ENCODE assay signal across 21 cellular contexts in genomic region chr17:68592667-68593330, GRCh38. TPM values are rescaled to one million over a fixed set of nuclear protein-coding genes. Genes with fewer than 3 reads are reported as not detected.
DNase-seq lines count a peak whose midpoint lies in the region; ATAC-seq and TF ChIP-seq lines count a peak whose summit lies in the region.
"Had no signal": no experiment of that assay in that cellular context is flagged by ENCODE, and none has a peak within 500 bp of the region (broad histone marks: within the 10 kb centered on the region; RNA-seq: fewer than 3 reads in every experiment).

No MANE protein-coding gene starts in this region.

- peaks cover 8% of the 10 kb centered on the region for H3K79me2 ChIP-seq in osteoblast (ENCODE audit: insufficient read depth, low read length)
- H3K79me2 ChIP-seq: parathyroid adenoma had no signal

- ATAC-seq in HG02870 (IDR thresholded peaks at IDR 0.05; ENCODE audit: unreplicated experiment) (no peak), HG02642 (IDR thresholded peaks at IDR 0.05; ENCODE audit: poor library complexity, unreplicated experiment) (no peak), GM19397 (IDR thresholded peaks at IDR 0.05; ENCODE audit: unreplicated experiment) (no peak)
- ATAC-seq in activated CD4-positive, CD25-positive, alpha-beta regulatory T cell treated with anti-CD3 and anti-CD28 coated beads, Interleukin-2, amount 50 U/mL, for 24 hours, result no peak

- H3K4me3 ChIP-seq in SJCRH30 (no peak overlapping the region), osteoblast (ENCODE audit: insufficient read depth, low read length) (peak overlapping the region; percentile 25)

- DNase-seq in AG20443 (ENCODE audit: low spot score), result peak; percentile 24
- DNase-seq in NCI-H1105 treated with DMSO at 0.1 percent for 48 hours (lab: John Stamatoyannopoulos, UW), result peak; percentile 96
- DNase-seq in SJCRH30, result peak; percentile 44 to 76
- DNase-seq in osteoblast (ENCODE audit: insufficient read length, low spot score, missing footprints), result peak; percentile 42
- DNase-seq: activated CD4-positive, alpha-beta T cell treated with anti-CD3 and anti-CD28 coated beads for 4 hours; activated CD8-positive, alpha-beta memory T cell treated with anti-CD3 and anti-CD28 coated beads, Interleukin-2, amount 50 U/mL, for 4 hours; activated naive CD4-positive, alpha-beta T cell treated with Interleukin-2 at 50 U/mL for 16 hours; AML-193; GF-D8; hypothalamus; KBM-7; NCI-H774; stimulated activated CD4-positive, alpha-beta T cell treated with anti-CD3 and anti-CD28 coated beads, Interleukin-12 subunit alpha, Interleukin-12 subunit beta, amount 100 ng/mL, for 4 hours; stimulated activated naive CD4-positive, alpha-beta T cell treated with Interleukin-2 at 50 U/mL for 16 hours had no signal

- H3K9me3 ChIP-seq in SJCRH30 (replicated peaks) (no peaks in the 10 kb centered on the region), osteoblast (ENCODE audit: low read depth, low read length) (no peaks in the 10 kb centered on the region)

- H3K27me3 ChIP-seq in SJCRH30 (no peaks in the 10 kb centered on the region), osteoblast (ENCODE audit: insufficient read depth, low read length) (no peaks in the 10 kb centered on the region)

- H4K20me1 ChIP-seq in osteoblast (ENCODE audit: insufficient read depth, low read length), result no peaks in the 10 kb centered on the region

- H3K4me1 ChIP-seq in SJCRH30 (peaks cover 29% of the 10 kb centered on the region), osteoblast (ENCODE audit: insufficient read depth, low read length) (peaks cover 56% of the 10 kb centered on the region)
- H3K4me1 ChIP-seq: parathyroid adenoma had no signal

- H2AFZ ChIP-seq in osteoblast (ENCODE audit: low read length), result no peak overlapping the region
- H2AFZ ChIP-seq: parathyroid adenoma had no signal

- H3K36me3 ChIP-seq in SJCRH30, result no peaks in the 10 kb centered on the region
- H3K36me3 ChIP-seq in osteoblast (ENCODE audit: insufficient read depth, low read length), result peaks cover 16% of the 10 kb centered on the region

- peak overlapping the region; percentile 49 for H3K4me2 ChIP-seq in osteoblast (ENCODE audit: insufficient read depth, low read length)

- no peak for TF ChIP-seq CTCF in osteoblast (IDR thresholded peaks at IDR 0.05; ENCODE audit: extremely low read depth, low read depth, low read length)

- H3K27ac ChIP-seq in SJCRH30, result no peak overlapping the region
- H3K27ac ChIP-seq in osteoblast (ENCODE audit: low read depth, low read length), result peak overlapping the region; percentile 14
- H3K27ac ChIP-seq: parathyroid adenoma had no signal

RNA-seq across cellular contexts. Expression of gene FAM20A, which starts 8.4 kb away (rescaled TPM):
- total RNA-seq in SJCRH30 (2014; rRNA removed; shearing (Covaris generic)), result 0.86 and 1.0 TPM in 2 replicates
- 63.3 and 72.2 TPM in 2 replicates for total RNA-seq in osteoblast
- total RNA-seq: epithelial cell of proximal tubule; T-helper 2 cell treated with Interferon-gamma antibody and Interleukin-4, amounts not matched to agents 100 ng/mL and 5 ng/mL, for 36 hours had no signal

Comparison
In these comparisons a context has a peak if more than half of its experiments do, and no peak if none do; other contexts are left out.
1. DNase-seq: peak in every context shown above with its lines; median percentile 96 in NCI-H1105 treated with DMSO at 0.1 percent for 48 hours; 60 in SJCRH30; 42 in osteoblast; 24 in AG20443.
2. RNA of gene FAM20A, which starts 8.4 kb away (total RNA-seq): 63.3 to 72.2 TPM in osteoblast; 0.86 to 1.0 TPM in SJCRH30; every median in the first group is over 10 times any median in the second.